1 cellular context compared by ENCODE assay signal in the genomic region with DNA sequence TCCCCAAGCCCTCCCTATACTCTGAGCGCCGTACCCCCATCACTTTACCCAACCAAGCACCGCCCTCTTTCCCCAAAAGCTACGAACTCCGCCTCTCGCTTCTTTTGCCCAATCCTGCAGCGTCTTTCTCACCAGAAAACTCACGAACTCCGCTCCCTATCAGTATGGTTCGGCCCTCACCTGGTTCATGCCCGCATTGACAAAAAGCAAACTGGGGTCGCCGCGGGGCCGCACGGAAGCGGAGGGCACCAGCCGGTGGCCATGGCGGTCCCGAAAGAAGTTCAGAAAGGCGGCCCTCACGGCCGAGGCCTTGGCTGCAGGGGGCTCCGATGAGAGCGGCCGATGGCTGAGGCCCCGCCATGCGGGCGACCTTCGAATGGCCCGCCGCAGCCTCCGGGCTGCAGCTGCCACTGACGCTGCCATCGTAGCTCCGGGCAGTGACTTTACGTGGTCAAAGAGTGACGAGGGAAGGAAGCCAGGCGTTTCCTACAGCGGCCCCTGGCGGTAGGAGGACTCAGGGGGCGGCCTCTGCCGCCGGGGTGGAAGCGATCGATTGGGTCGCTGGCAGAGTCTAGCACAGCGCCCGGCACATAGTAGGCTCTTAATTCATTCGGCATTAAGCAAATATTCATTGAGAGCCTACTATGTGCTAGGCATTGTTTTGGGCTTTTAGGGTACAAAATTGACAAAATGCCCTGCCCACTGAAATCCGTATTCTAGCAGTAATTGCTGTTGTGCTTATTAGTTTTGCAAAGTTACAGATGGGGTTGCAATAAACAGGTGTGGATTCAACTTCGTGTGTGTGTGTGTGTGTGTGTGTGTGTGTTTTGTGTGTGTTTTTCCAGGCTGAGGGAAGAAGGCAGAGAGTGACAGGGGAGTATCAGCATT.
A peak's percentile ranks its signal among the peaks of the same experiment; 100 is the strongest.
TF ChIP-seq lines count a peak whose summit lies in the region.

A gene (minus strand): TSS at position 447 of the 888 bp plus-strand sequence. CDS start 24 bp downstream, at position 423.

TF ChIP-seq in HEK293, 187 proteins besides CTCF, POLR2A, EP300 and RAD21 (continued from another document and continues in another):
- TF ChIP-seq ZNF132 (tag by site-specific recombination; IDR thresholded peaks at IDR 0.05; ENCODE audit: borderline replicate concordance) (no peak), ZNF416 (tag by site-specific recombination; IDR thresholded peaks at IDR 0.05) (no peak), ZNF626 (tag by site-specific recombination; IDR thresholded peaks at IDR 0.05) (no peak), ZNF654 (tag by site-specific recombination; IDR thresholded peaks at IDR 0.05; ENCODE audit: low read depth) (peak; percentile 39), WT1 (tag by site-specific recombination; IDR thresholded peaks at IDR 0.05) (no peak), ZNF48 (tag by site-specific recombination; IDR thresholded peaks at IDR 0.05) (no peak), IKZF3 (tag by site-specific recombination; IDR thresholded peaks at IDR 0.05) (no peak), HOXD13 (CRISPR knock-in tag; IDR thresholded peaks at IDR 0.05; ENCODE audit: borderline replicate concordance) (peak; percentile 80), ZNF792 (tag by site-specific recombination; IDR thresholded peaks at IDR 0.05) (no peak), OSR2 (tag by site-specific recombination; IDR thresholded peaks at IDR 0.05) (peak; percentile 39; the same call in 1 of the 2 replicates), OVOL3 (tag by site-specific recombination; IDR thresholded peaks at IDR 0.05) (peak; percentile 78), ZNF155 (tag by site-specific recombination; IDR thresholded peaks at IDR 0.05) (no peak), SP3 (tag by site-specific recombination; IDR thresholded peaks at IDR 0.05) (peak; percentile 73), KLF7 (tag by site-specific recombination; IDR thresholded peaks at IDR 0.05; ENCODE audit: borderline replicate concordance) (0 out of 2 replicates have a peak, but pooled peaks have one; percentile 43), ZNF473 (tag by site-specific recombination; IDR thresholded peaks at IDR 0.05) (no peak), FEZF1 (tag by site-specific recombination; IDR thresholded peaks at IDR 0.05) (0 out of 2 replicates have a peak, but pooled peaks have one; percentile 35), ZBTB8A (tag by site-specific recombination; IDR thresholded peaks at IDR 0.05) (peak; percentile 55; the same call in 1 of the 2 replicates), ZNF239 (tag by site-specific recombination; IDR thresholded peaks at IDR 0.05) (peak; percentile 73; the same call in 1 of the 2 replicates), REPIN1 (tag by site-specific recombination; IDR thresholded peaks at IDR 0.05; ENCODE audit: low read depth) (0 out of 2 replicates have a peak, but pooled peaks have one; percentile 77), ZNF426 (tag by site-specific recombination; IDR thresholded peaks at IDR 0.05) (no peak), ZNF394 (tag by site-specific recombination; IDR thresholded peaks at IDR 0.05; ENCODE audit: borderline replicate concordance) (peak; percentile 89), ZBTB17 (tag by site-specific recombination; IDR thresholded peaks at IDR 0.05) (peak; percentile 97), ZNF114 (tag by site-specific recombination; IDR thresholded peaks at IDR 0.05) (no peak), ZNF341 (tag by site-specific recombination; IDR thresholded peaks at IDR 0.05; ENCODE audit: low read depth) (peak; percentile 28; the same call in 1 of the 2 replicates), ZNF175 (tag by site-specific recombination; IDR thresholded peaks at IDR 0.05) (no peak), BCL11A (tag by site-specific recombination; IDR thresholded peaks at IDR 0.05; ENCODE audit: low read depth) (0 out of 2 replicates have a peak, but pooled peaks have one; percentile 71), KLF9 (tag by site-specific recombination; IDR thresholded peaks at IDR 0.05; ENCODE audit: low read depth) (peak; percentile 67; the same call in 1 of the 2 replicates), ZNF561 (tag by site-specific recombination; IDR thresholded peaks at IDR 0.05; ENCODE audit: borderline replicate concordance) (peak; percentile 98), ZNF335 (tag by site-specific recombination; conservative IDR thresholded peaks at IDR 0.05) (peak; percentile 81), ZNF433 (tag by site-specific recombination; IDR thresholded peaks at IDR 0.05; ENCODE audit: low read depth) (no peak), ZNF140 (tag by site-specific recombination; IDR thresholded peaks at IDR 0.05) (no peak), ZNF585B (tag by site-specific recombination; IDR thresholded peaks at IDR 0.05) (peak; percentile 18; the same call in 1 of the 2 replicates), GLI2 (tag by site-specific recombination; IDR thresholded peaks at IDR 0.05; ENCODE audit: borderline replicate concordance, low read depth) (no peak), ZBTB20 (tag by site-specific recombination; IDR thresholded peaks at IDR 0.05) (peak; percentile 58; the same call in 1 of the 2 replicates)
- TF ChIP-seq, protein P1, sequence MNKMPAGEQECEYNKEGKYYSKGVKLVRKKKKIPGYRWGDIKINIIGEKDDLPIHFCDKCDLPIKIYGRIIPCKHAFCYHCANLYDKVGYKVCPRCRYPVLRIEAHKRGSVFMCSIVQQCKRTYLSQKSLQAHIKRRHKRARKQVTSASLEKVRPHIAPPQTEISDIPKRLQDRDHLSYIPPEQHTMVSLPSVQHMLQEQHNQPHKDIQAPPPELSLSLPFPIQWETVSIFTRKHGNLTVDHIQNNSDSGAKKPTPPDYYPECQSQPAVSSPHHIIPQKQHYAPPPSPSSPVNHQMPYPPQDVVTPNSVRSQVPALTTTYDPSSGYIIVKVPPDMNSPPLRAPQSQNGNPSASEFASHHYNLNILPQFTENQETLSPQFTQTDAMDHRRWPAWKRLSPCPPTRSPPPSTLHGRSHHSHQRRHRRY (tag by site-specific recombination; IDR thresholded peaks at IDR 0.05) = peak; percentile 66; the same call in 1 of the 2 replicates
- TF ChIP-seq, protein P2, sequence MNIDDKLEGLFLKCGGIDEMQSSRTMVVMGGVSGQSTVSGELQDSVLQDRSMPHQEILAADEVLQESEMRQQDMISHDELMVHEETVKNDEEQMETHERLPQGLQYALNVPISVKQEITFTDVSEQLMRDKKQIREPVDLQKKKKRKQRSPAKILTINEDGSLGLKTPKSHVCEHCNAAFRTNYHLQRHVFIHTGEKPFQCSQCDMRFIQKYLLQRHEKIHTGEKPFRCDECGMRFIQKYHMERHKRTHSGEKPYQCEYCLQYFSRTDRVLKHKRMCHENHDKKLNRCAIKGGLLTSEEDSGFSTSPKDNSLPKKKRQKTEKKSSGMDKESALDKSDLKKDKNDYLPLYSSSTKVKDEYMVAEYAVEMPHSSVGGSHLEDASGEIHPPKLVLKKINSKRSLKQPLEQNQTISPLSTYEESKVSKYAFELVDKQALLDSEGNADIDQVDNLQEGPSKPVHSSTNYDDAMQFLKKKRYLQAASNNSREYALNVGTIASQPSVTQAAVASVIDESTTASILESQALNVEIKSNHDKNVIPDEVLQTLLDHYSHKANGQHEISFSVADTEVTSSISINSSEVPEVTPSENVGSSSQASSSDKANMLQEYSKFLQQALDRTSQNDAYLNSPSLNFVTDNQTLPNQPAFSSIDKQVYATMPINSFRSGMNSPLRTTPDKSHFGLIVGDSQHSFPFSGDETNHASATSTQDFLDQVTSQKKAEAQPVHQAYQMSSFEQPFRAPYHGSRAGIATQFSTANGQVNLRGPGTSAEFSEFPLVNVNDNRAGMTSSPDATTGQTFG (tag by site-specific recombination; IDR thresholded peaks at IDR 0.05; ENCODE audit: borderline replicate concordance) = no peak
- TF ChIP-seq, protein P3, sequence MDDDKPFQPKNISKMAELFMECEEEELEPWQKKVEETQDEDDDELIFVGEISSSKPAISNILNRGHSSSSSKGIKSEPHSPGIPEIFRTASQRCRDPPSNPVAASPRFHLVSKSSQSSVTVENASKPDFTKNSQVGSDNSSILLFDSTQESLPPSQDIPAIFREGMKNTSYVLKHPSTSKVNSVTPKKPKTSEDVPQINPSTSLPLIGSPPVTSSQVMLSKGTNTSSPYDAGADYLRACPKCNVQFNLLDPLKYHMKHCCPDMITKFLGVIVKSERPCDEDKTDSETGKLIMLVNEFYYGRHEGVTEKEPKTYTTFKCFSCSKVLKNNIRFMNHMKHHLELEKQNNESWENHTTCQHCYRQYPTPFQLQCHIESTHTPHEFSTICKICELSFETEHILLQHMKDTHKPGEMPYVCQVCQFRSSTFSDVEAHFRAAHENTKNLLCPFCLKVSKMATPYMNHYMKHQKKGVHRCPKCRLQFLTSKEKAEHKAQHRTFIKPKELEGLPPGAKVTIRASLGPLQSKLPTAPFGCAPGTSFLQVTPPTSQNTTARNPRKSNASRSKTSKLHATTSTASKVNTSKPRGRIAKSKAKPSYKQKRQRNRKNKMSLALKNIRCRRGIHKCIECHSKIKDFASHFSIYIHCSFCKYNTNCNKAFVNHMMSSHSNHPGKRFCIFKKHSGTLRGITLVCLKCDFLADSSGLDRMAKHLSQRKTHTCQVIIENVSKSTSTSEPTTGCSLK (tag by site-specific recombination; IDR thresholded peaks at IDR 0.05) = no peak
- TF ChIP-seq, protein P4, sequence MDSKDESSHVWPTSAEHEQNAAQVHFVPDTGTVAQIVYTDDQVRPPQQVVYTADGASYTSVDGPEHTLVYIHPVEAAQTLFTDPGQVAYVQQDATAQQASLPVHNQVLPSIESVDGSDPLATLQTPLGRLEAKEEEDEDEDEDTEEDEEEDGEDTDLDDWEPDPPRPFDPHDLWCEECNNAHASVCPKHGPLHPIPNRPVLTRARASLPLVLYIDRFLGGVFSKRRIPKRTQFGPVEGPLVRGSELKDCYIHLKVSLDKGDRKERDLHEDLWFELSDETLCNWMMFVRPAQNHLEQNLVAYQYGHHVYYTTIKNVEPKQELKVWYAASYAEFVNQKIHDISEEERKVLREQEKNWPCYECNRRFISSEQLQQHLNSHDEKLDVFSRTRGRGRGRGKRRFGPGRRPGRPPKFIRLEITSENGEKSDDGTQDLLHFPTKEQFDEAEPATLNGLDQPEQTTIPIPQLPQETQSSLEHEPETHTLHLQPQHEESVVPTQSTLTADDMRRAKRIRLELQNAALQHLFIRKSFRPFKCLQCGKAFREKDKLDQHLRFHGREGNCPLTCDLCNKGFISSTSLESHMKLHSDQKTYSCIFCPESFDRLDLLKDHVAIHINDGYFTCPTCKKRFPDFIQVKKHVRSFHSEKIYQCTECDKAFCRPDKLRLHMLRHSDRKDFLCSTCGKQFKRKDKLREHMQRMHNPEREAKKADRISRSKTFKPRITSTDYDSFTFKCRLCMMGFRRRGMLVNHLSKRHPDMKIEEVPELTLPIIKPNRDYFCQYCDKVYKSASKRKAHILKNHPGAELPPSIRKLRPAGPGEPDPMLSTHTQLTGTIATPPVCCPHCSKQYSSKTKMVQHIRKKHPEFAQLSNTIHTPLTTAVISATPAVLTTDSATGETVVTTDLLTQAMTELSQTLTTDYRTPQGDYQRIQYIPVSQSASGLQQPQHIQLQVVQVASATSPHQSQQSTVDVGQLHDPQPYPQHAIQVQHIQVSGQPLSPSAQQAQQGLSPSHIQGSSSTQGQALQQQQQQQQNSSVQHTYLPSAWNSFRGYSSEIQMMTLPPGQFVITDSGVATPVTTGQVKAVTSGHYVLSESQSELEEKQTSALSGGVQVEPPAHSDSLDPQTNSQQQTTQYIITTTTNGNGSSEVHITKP (tag by site-specific recombination; IDR thresholded peaks at IDR 0.05) = peak; percentile 41; the same call in 1 of the 2 replicates
- TF ChIP-seq, protein P5, sequence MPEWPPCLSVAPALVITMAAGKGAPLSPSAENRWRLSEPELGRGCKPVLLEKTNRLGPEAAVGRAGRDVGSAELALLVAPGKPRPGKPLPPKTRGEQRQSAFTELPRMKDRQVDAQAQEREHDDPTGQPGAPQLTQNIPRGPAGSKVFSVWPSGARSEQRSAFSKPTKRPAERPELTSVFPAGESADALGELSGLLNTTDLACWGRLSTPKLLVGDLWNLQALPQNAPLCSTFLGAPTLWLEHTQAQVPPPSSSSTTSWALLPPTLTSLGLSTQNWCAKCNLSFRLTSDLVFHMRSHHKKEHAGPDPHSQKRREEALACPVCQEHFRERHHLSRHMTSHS (tag by site-specific recombination; IDR thresholded peaks at IDR 0.05) = no peak
- TF ChIP-seq, protein P6, sequence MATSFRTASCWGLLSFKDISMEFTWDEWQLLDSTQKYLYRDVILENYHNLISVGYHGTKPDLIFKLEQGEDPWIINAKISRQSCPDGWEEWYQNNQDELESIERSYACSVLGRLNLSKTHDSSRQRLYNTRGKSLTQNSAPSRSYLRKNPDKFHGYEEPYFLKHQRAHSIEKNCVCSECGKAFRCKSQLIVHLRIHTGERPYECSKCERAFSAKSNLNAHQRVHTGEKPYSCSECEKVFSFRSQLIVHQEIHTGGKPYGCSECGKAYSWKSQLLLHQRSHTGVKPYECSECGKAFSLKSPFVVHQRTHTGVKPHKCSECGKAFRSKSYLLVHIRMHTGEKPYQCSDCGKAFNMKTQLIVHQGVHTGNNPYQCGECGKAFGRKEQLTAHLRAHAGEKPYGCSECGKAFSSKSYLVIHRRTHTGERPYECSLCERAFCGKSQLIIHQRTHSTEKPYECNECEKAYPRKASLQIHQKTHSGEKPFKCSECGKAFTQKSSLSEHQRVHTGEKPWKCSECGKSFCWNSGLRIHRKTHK (tag by site-specific recombination; IDR thresholded peaks at IDR 0.05) = no peak
- TF ChIP-seq, protein P7, sequence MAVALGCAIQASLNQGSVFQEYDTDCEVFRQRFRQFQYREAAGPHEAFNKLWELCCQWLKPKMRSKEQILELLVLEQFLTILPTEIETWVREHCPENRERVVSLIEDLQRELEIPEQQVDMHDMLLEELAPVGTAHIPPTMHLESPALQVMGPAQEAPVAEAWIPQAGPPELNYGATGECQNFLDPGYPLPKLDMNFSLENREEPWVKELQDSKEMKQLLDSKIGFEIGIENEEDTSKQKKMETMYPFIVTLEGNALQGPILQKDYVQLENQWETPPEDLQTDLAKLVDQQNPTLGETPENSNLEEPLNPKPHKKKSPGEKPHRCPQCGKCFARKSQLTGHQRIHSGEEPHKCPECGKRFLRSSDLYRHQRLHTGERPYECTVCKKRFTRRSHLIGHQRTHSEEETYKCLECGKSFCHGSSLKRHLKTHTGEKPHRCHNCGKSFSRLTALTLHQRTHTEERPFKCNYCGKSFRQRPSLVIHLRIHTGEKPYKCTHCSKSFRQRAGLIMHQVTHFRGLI (tag by site-specific recombination; IDR thresholded peaks at IDR 0.05) = peak; percentile 48; the same call in 1 of the 2 replicates
- TF ChIP-seq, protein P8, sequence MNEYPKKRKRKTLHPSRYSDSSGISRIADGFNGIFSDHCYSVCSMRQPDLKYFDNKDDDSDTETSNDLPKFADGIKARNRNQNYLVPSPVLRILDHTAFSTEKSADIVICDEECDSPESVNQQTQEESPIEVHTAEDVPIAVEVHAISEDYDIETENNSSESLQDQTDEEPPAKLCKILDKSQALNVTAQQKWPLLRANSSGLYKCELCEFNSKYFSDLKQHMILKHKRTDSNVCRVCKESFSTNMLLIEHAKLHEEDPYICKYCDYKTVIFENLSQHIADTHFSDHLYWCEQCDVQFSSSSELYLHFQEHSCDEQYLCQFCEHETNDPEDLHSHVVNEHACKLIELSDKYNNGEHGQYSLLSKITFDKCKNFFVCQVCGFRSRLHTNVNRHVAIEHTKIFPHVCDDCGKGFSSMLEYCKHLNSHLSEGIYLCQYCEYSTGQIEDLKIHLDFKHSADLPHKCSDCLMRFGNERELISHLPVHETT (tag by site-specific recombination; IDR thresholded peaks at IDR 0.05) = peak; percentile 90
